Comparison of ENCODE assay signal across 14 cellular contexts in the genomic region with DNA sequence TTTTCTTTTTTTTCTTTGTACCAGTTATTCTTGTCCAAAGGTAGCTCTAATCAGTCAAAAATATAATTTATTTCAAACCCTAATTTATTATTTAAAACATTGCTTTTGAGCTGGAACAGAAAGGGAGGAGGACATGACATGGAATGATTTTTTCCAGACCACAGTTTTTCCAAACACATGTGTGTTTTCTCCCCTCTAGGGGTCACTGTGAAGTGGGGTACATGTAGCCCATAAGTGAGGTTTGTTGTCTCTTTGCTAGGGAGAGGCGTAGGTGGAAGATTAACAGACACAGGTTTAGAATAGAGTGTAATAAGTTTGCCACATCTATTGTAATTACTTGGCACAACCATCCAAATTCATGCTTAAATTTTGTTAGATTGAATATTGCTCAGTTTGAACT.
DNase-seq lines count a peak whose midpoint lies in the region; ATAC-seq and TF ChIP-seq lines count a peak whose summit lies in the region.
"Had no signal": no experiment of that assay in that cellular context is flagged by ENCODE, and none has a peak within 500 bp of the region (broad histone marks: within the 10 kb centered on the region; RNA-seq: fewer than 3 reads in every experiment).

No MANE protein-coding gene starts in this region.

- no peak overlapping the region for H3K27ac ChIP-seq in dorsolateral prefrontal cortex
- H3K27ac ChIP-seq: gastrocnemius medialis had no signal

- no peaks in the 10 kb centered on the region for H3K27me3 ChIP-seq in dorsolateral prefrontal cortex
- H3K27me3 ChIP-seq: gastrocnemius medialis had no signal

- H3K4me3 ChIP-seq in GM12875 (ENCODE audit: low read depth, low read length), result no peak overlapping the region
- no peak overlapping the region for H3K4me3 ChIP-seq in foreskin fibroblast (ENCODE audit: low read depth in 1 of 2, low read length in 2 of 2)
- H3K4me3 ChIP-seq in dorsolateral prefrontal cortex, result no peak overlapping the region
- H3K4me3 ChIP-seq: gastrocnemius medialis had no signal

- intact Hi-C loops in dorsolateral prefrontal cortex (cut with DNase I), result no loop called here

- TF ChIP-seq CTCF in GM12875 (IDR thresholded peaks at IDR 0.05; ENCODE audit: borderline replicate concordance, insufficient read depth, low read depth, low read length) (peak; percentile 39; the same call in 1 of the 2 replicates), foreskin fibroblast (IDR thresholded peaks at IDR 0.05; ENCODE audit: low read depth, low read length) (peak; percentile 42), dorsolateral prefrontal cortex (IDR thresholded peaks at IDR 0.05 in 54 of 56, conservative IDR thresholded peaks at IDR 0.05 in 2 of 56; ENCODE audit: low read depth in 1 of 56, partially characterized antibody in 56 of 56) (peak in 16 of 56 donors; percentile 7 to 34 (median 23))

- in situ Hi-C loops in ACHN (cut with HindIII; ENCODE audit: low pct_ligation_motif_present, low pct_unique_long_range_greater_than_20kb, low sequenced_read_pairs), result no loop called here

- no peak for ATAC-seq in HG02885 (IDR thresholded peaks at IDR 0.05; ENCODE audit: poor library complexity, unreplicated experiment)
- ATAC-seq: activated CD8-positive, alpha-beta memory T cell treated with anti-CD3 and anti-CD28 coated beads, Interleukin-2, amount 10 ng/mL, durations not matched to agents 7 days and 5 days; gastrocnemius medialis had no signal

- DNase-seq in ACHN (peak; percentile 38), SW480 (ENCODE audit: low spot score) (peak; percentile 16), foreskin fibroblast (no peak), dorsolateral prefrontal cortex (no peak), HK-2 (ENCODE audit: unreplicated experiment) (no peak)
- no peak for DNase-seq in activated CD4-positive, alpha-beta T cell treated with anti-CD3 and anti-CD28 coated beads, Interleukin-2, amount 50 U/mL, for 4 hours
- DNase-seq: activated CD8-positive, alpha-beta memory T cell treated with anti-CD3 and anti-CD28 coated beads, Interleukin-2, amount 10 ng/mL, durations not matched to agents 7 days and 5 days; CD4-positive, CD25-positive, alpha-beta regulatory T cell; gastrocnemius medialis; NCI-H526 treated with DMSO at 0.1 percent for 48 hours; retina; T-helper 1 cell had no signal

Comparison
In these comparisons a context has a peak if more than half of its experiments do, and no peak if none do; other contexts are left out.
1. DNase-seq: peak in ACHN (single experiment) and SW480 (single experiment); none in foreskin fibroblast (0 of 2), dorsolateral prefrontal cortex (0 of 10), HK-2 (single experiment) and activated CD4-positive, alpha-beta T cell treated with anti-CD3 and anti-CD28 coated beads, Interleukin-2, amount 50 U/mL, for 4 hours (0 of 2).